ENCODE assay signal across 12 cellular contexts in genomic region chr7:29825750-29826529, GRCh38. TPM values are rescaled to one million over a fixed set of nuclear protein-coding genes. Genes with fewer than 3 reads are reported as not detected.
DNase-seq lines count a peak whose midpoint lies in the region; ATAC-seq and TF ChIP-seq lines count a peak whose summit lies in the region.
"Had no signal": no experiment of that assay in that cellular context is flagged by ENCODE, and none has a peak within 500 bp of the region (broad histone marks: within the 10 kb centered on the region; RNA-seq: fewer than 3 reads in every experiment).

No MANE protein-coding gene starts in this region.

- H3K9me3 Mint-ChIP-seq in memory B cell: peaks cover 1% of the 10 kb centered on the region

- H3K27me3 ChIP-seq in esophagus squamous epithelium: peaks cover 0 to 14% (median 0%) of the 10 kb centered on the region in 4 donors
- H3K27me3 ChIP-seq: upper lobe of left lung had no signal

- H3K27ac ChIP-seq in esophagus squamous epithelium: no peak overlapping the region
- H3K27ac ChIP-seq: spleen, upper lobe of left lung had no signal

- H3K4me3 Mint-ChIP-seq in memory B cell: peak overlapping the region; percentile 22

- no peak overlapping the region for H3K27ac Mint-ChIP-seq in memory B cell

- TF ChIP-seq POLR2A in esophagus squamous epithelium (IDR thresholded peaks at IDR 0.05): no peak

- no peaks in the 10 kb centered on the region for H3K9me3 ChIP-seq in esophagus squamous epithelium
- H3K9me3 ChIP-seq: spleen, upper lobe of left lung had no signal

- TF ChIP-seq CTCF in esophagus squamous epithelium (IDR thresholded peaks at IDR 0.05): no peak

- 73 to 86% methylated on average over 5 of the region's 7 CpGs for WGBS in esophagus squamous epithelium, 2 donors

- H3K36me3 Mint-ChIP-seq in memory B cell: no peaks in the 10 kb centered on the region

- no peaks in the 10 kb centered on the region for H3K36me3 ChIP-seq in esophagus squamous epithelium
- H3K36me3 ChIP-seq: spleen, upper lobe of left lung had no signal

- no peaks in the 10 kb centered on the region for H3K4me1 Mint-ChIP-seq in memory B cell

- H3K4me3 ChIP-seq in esophagus squamous epithelium: no peak overlapping the region
- H3K4me3 ChIP-seq: upper lobe of left lung had no signal

- ATAC-seq in GM21528 (IDR thresholded peaks at IDR 0.05; ENCODE audit: low FRiP score, unreplicated experiment): peak; percentile 77
- peak; percentile 83 for ATAC-seq in HG03520 (IDR thresholded peaks at IDR 0.05; ENCODE audit: unreplicated experiment)
- peak; percentile 37 for ATAC-seq in memory B cell (ENCODE audit: low read depth)

- peak; percentile 74 for DNase-seq in NCI-H2107 treated with DMSO at 0.1 percent for 48 hours (lab: John Stamatoyannopoulos, UW; ENCODE audit: unreplicated experiment)
- no peak for DNase-seq in NCI-H2107 (lab: John Stamatoyannopoulos, UW)
- no peak for DNase-seq in memory B cell (ENCODE audit: low spot score in 2 of 2)
- no peak for DNase-seq in SIG-M5 (lab: John Stamatoyannopoulos, UW)
- no peak for DNase-seq in esophagus squamous epithelium (lab: John Stamatoyannopoulos, UW)
- DNase-seq in globus pallidus (ENCODE audit: low spot score): no peak
- DNase-seq: activated CD4-positive, CD25-positive, alpha-beta regulatory T cell treated with anti-CD3 and anti-CD28 coated beads, Interleukin-2, amount 50 U/mL, for 72 hours; NCI-H1417 treated with DMSO at 0.1 percent for 48 hours; spleen; upper lobe of left lung had no signal

- intact Hi-C loops in esophagus squamous epithelium (cut with DNase I): no loop called here

- peaks cover 7% of the 10 kb centered on the region for H3K27me3 Mint-ChIP-seq in memory B cell

- H3K4me1 ChIP-seq in esophagus squamous epithelium: no peaks in the 10 kb centered on the region
- H3K4me1 ChIP-seq: upper lobe of left lung had no signal

RNA-seq across cellular contexts. Expression of gene WIPF3, which starts 19.6 kb away (rescaled TPM):
- total RNA-seq in esophagus squamous epithelium: 1 to 10 TPM in 1 of 4 donors, under 1 TPM in 2, not detected in 1; 0.18 to 1.1 (median 0.61) TPM
